ENCODE assay signal across 14 cellular contexts in the genomic region with DNA sequence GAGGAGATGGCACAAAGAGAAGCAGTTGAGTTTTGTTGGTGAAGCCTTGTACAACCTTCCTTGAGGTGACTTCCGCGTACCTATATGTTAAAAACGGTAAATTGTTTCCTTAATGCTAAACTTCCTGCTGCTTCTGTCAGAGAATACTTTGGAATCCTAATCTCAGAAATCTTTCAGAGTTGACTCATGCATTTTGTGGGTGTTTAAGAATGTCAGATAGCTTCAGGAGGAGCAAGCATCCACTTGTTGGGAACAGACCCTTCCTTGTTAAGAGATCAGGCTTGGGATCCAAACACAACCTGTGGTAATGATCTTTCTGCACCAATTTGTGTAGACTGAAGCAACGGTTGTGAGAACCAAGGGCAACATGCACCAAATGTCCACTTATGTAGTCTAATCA. TPM values are rescaled to one million over a fixed set of nuclear protein-coding genes. Genes with fewer than 3 reads are reported as not detected.
DNase-seq lines count a peak whose midpoint lies in the region; ATAC-seq and TF ChIP-seq lines count a peak whose summit lies in the region.
"Had no signal": no experiment of that assay in that cellular context is flagged by ENCODE, and none has a peak within 500 bp of the region (broad histone marks: within the 10 kb centered on the region; RNA-seq: fewer than 3 reads in every experiment).

No MANE protein-coding gene starts in this region.

- H3K79me2 ChIP-seq in PC-9 (ENCODE audit: low read depth): peaks cover 68% of the 10 kb centered on the region

- DNase-seq in EL: peak; percentile 85
- peak; percentile 37 to 97 for DNase-seq in PC-9
- DNase-seq in caudate nucleus (lab: John Stamatoyannopoulos, UW): peak in 1 of 61 donors; percentile 4
- no peak for DNase-seq in ecto neural progenitor cell (ENCODE audit: low spot score)
- DNase-seq in left lobe of liver (ENCODE audit: low spot score): no peak
- no peak for DNase-seq in hypothalamus (lab: John Stamatoyannopoulos, UW)
- DNase-seq in Ammon's horn (ENCODE audit: low spot score): no peak
- DNase-seq: activated naive CD4-positive, alpha-beta T cell; dermis blood vessel endothelial cell; naive thymus-derived CD4-positive, alpha-beta T cell; NCI-H1417 treated with DMSO at 0.1 percent for 48 hours; stimulated activated CD4-positive, alpha-beta T cell treated with anti-CD3 and anti-CD28 coated beads, Interleukin-12 subunit alpha, Interleukin-12 subunit beta, amount 100 ng/mL, for 4 hours had no signal

- H3F3A ChIP-seq in PC-9 (ENCODE audit: insufficient read depth, low read depth): peaks cover 28% of the 10 kb centered on the region

- H3K27ac ChIP-seq in PC-9 (peak overlapping the region; percentile 77), caudate nucleus (ENCODE audit: low read depth, low read length) (peak overlapping the region; percentile 59), mesodermal cell (ENCODE audit: low read depth, low read length, severe bottlenecking) (peak overlapping the region; percentile 58)
- H3K27ac ChIP-seq: vagina had no signal

- H3K9me3 ChIP-seq in PC-9 (ENCODE audit: insufficient read depth, low read depth): no peaks in the 10 kb centered on the region
- H3K9me3 ChIP-seq in mesodermal cell (ENCODE audit: control insufficient read depth, low read length): no peaks in the 10 kb centered on the region
- H3K9me3 ChIP-seq: vagina had no signal

- TF ChIP-seq CTCF in PC-9 (conservative IDR thresholded peaks at IDR 0.05): no peak

- intact Hi-C loops in PC-9 (cut with micrococcal nuclease; ENCODE audit: unreplicated experiment): loop anchor here (2.0 to 10.0 kb wide), 2 partner anchors 213 to 243 kb away; a partner anchor contains a TSS

- H3K36me3 ChIP-seq in PC-9 (ENCODE audit: low read depth) (no peaks in the 10 kb centered on the region), mesodermal cell (ENCODE audit: control insufficient read depth, insufficient read depth, low read length) (no peaks in the 10 kb centered on the region)
- H3K36me3 ChIP-seq: vagina had no signal

- H3K9me2 ChIP-seq in PC-9 (ENCODE audit: insufficient read depth): no peaks in the 10 kb centered on the region

- no peak overlapping the region for H3K4me3 ChIP-seq in PC-9
- no peak overlapping the region for H3K4me3 ChIP-seq in mesodermal cell (ENCODE audit: extremely low read depth, insufficient read depth, low read length, poor library complexity, severe bottlenecking)
- H3K4me3 ChIP-seq: vagina had no signal

- CTCF ChIA-PET in PC-9 (lab: Charles Lee): no interaction called here

- H3K27me3 ChIP-seq in PC-9 (ENCODE audit: insufficient read depth, low read depth): no peaks in the 10 kb centered on the region
- H3K27me3 ChIP-seq: vagina had no signal

- 40 to 84% methylated on average over 1 to 4 of the region's 4 CpGs for WGBS in mesodermal cell (ENCODE audit: insufficient coverage in 2 of 2), 2 experiments

- peak overlapping the region; percentile 45 for H3K4me2 ChIP-seq in PC-9

- no peak for ATAC-seq in left lobe of liver
- ATAC-seq: naive thymus-derived CD4-positive, alpha-beta T cell had no signal

- POLR2A ChIA-PET in PC-9 (lab: Charles Lee; ENCODE audit: unreplicated experiment): interaction anchor here (0.6 to 0.7 kb wide), 2 partner anchors 73 to 114 kb away, joined by 6 to 7 read pairs; no protein-coding TSS in a partner anchor

- no peak overlapping the region for H2AFZ ChIP-seq in PC-9

- H3K4me1 ChIP-seq in PC-9 (replicated peaks; ENCODE audit: insufficient read depth): peaks cover 68% of the 10 kb centered on the region
- peaks cover 22% of the 10 kb centered on the region for H3K4me1 ChIP-seq in mesodermal cell (ENCODE audit: control insufficient read depth, insufficient read depth, low read length, poor library complexity, severe bottlenecking)

- BruUV-seq in PC-9 (replicated peaks; lab: Mats Ljungman, UMichigan): no TSS peak

- H4K20me1 ChIP-seq in PC-9 (ENCODE audit: insufficient read depth): no peaks in the 10 kb centered on the region

RNA-seq across cellular contexts. Expression of a gene that starts 29.5 kb away (rescaled TPM):
- 16.5 and 17.6 TPM in 2 replicates for total RNA-seq in PC-9 (2021)
- 5.0 TPM for polyA plus RNA-seq in mesodermal cell (2013, experiment 1 of 2)
- polyA plus RNA-seq in mesodermal cell (2013, experiment 2 of 2): 6.6 TPM
- 153 TPM for total RNA-seq in left lobe of liver

Comparison
In these comparisons a context has a peak if more than half of its experiments do, and no peak if none do; other contexts are left out.
1. DNase-seq: peak in EL (single experiment) and PC-9 (2 of 2); none in ecto neural progenitor cell (single experiment), left lobe of liver (single experiment), hypothalamus (0 of 51) and Ammon's horn (single experiment).
2. Peak in every context shown above with its lines, with median percentiles within 50 percentile points of each other: H3K27ac ChIP-seq.